Comparison of ENCODE assay signal across 20 cellular contexts in genomic region chr1:30876451-30877204, GRCh38. TPM values are rescaled to one million over a fixed set of nuclear protein-coding genes. Genes with fewer than 3 reads are reported as not detected.
DNase-seq lines count a peak whose midpoint lies in the region; ATAC-seq and TF ChIP-seq lines count a peak whose summit lies in the region.
"Had no signal": no experiment of that assay in that cellular context is flagged by ENCODE, and none has a peak within 500 bp of the region (broad histone marks: within the 10 kb centered on the region; RNA-seq: fewer than 3 reads in every experiment).

No MANE protein-coding gene starts in this region.

- TF ChIP-seq EP300 in neural cell (conservative IDR thresholded peaks at IDR 0.05; ENCODE audit: poor library complexity, severe bottlenecking) = no peak

- intact Hi-C loops in right cardiac atrium (cut with DNase I) = no loop called here
- intact Hi-C loops in heart right ventricle (cut with DNase I) = no loop called here
- intact Hi-C loops in breast epithelium (cut with DNase I; ENCODE audit: low total_unique reads) = no loop called here
- intact Hi-C loops in activated naive CD4-positive, alpha-beta T cell treated with anti-CD3 and anti-CD28 coated beads for 36 hours (cut with micrococcal nuclease) = no loop called here

- no peaks in the 10 kb centered on the region for H3K4me1 Mint-ChIP-seq in activated naive CD4-positive, alpha-beta T cell treated with anti-CD3 and anti-CD28 coated beads for 36 hours (ENCODE audit: low read depth)
- H3K4me1 Mint-ChIP-seq: activated CD8-positive, alpha-beta memory T cell treated with anti-CD3 and anti-CD28 coated beads, Interleukin-2, amount 10 ng/mL, durations not matched to agents 7 days and 5 days had no signal

- no peak for TF ChIP-seq RAD21 in neural cell (conservative IDR thresholded peaks at IDR 0.05)

- no peaks in the 10 kb centered on the region for H3K9me3 Mint-ChIP-seq in activated naive CD4-positive, alpha-beta T cell treated with anti-CD3 and anti-CD28 coated beads for 36 hours
- H3K9me3 Mint-ChIP-seq: T-helper 1 cell treated with Interleukin-12 subunit alpha and Interleukin-12 subunit beta and Interleukin-4 antibody, amounts not matched to agents 30 μg/mL and 1 μg/mL, for 36 hours had no signal

- H3K4me3 ChIP-seq in right cardiac atrium (ENCODE audit: low read length) (no peak overlapping the region), heart right ventricle (no peak overlapping the region), breast epithelium (no peak overlapping the region), neural cell (ENCODE audit: low read length) (peak overlapping the region; percentile 54)
- H3K4me3 ChIP-seq: A549 had no signal

- peaks cover 3% of the 10 kb centered on the region for H3K9me3 ChIP-seq in right cardiac atrium (ENCODE audit: control insufficient read depth, low read length)
- H3K9me3 ChIP-seq in heart right ventricle = peaks cover 0 to 22% (median 12%) of the 10 kb centered on the region in 11 donors
- H3K9me3 ChIP-seq in breast epithelium = peaks cover 12 to 14% of the 10 kb centered on the region in 2 donors
- peaks cover 14% of the 10 kb centered on the region for H3K9me3 ChIP-seq in neural cell (ENCODE audit: low read length)
- H3K9me3 ChIP-seq: A549 had no signal

- CTCF ChIA-PET in activated naive CD4-positive, alpha-beta T cell treated with anti-CD3 and anti-CD28 coated beads for 36 hours (lab: Charles Lee) = no interaction called here

- peaks cover 0 to 50% (median 23%) of the 10 kb centered on the region in 9 donors for H3K36me3 ChIP-seq in heart right ventricle
- no peaks in the 10 kb centered on the region for H3K36me3 ChIP-seq in breast epithelium
- peaks cover 21% of the 10 kb centered on the region for H3K36me3 ChIP-seq in neural cell (ENCODE audit: insufficient read depth, low read length)

- no peaks in the 10 kb centered on the region for H3K36me3 Mint-ChIP-seq in activated naive CD4-positive, alpha-beta T cell treated with anti-CD3 and anti-CD28 coated beads for 36 hours (ENCODE audit: low read depth)
- H3K36me3 Mint-ChIP-seq: activated CD8-positive, alpha-beta memory T cell treated with anti-CD3 and anti-CD28 coated beads, Interleukin-2, amount 10 ng/mL, durations not matched to agents 7 days and 5 days had no signal

- H4K20me1 ChIP-seq in neural cell (ENCODE audit: insufficient read depth) = no peaks in the 10 kb centered on the region

- DNase-seq in right cardiac atrium = peak in 2 of 3 donors; percentile 23 to 66
- no peak for DNase-seq in heart right ventricle
- DNase-seq in breast epithelium (ENCODE audit: low spot score in 2 of 2) = no peak
- DNase-seq in activated naive CD4-positive, alpha-beta T cell treated with anti-CD3 and anti-CD28 coated beads for 36 hours = no peak
- DNase-seq in DMS153 treated with DMSO at 0.1 percent for 48 hours (lab: John Stamatoyannopoulos, UW; ENCODE audit: unreplicated experiment) = no peak
- no peak for DNase-seq in activated CD8-positive, alpha-beta memory T cell treated with anti-CD3 and anti-CD28 coated beads, Interleukin-2, amount 50 U/mL, for 4 hours
- DNase-seq: activated B cell treated with CpG ODN at 0.5 μM for 24 hours; activated CD8-positive, alpha-beta memory T cell treated with anti-CD3 and anti-CD28 coated beads, Interleukin-2, amount 10 ng/mL, durations not matched to agents 7 days and 5 days; effector CD8-positive, alpha-beta T cell; KG1; NCI-H1417; NCI-H226; NK-92 treated with Interleukin-12 subunit alpha and Interleukin-12 subunit beta, amount 100 ng/mL, for 24 hours; stimulated activated CD4-positive, alpha-beta T cell treated with anti-CD3 and anti-CD28 coated beads, Interleukin-1b, Interleukin-23, amount 100 ng/mL, for 48 hours had no signal

- no peak overlapping the region for H3K27ac Mint-ChIP-seq in activated naive CD4-positive, alpha-beta T cell treated with anti-CD3 and anti-CD28 coated beads for 36 hours
- H3K27ac Mint-ChIP-seq: activated B cell treated with CpG ODN at 0.5 μM for 24 hours; activated CD8-positive, alpha-beta memory T cell treated with anti-CD3 and anti-CD28 coated beads, Interleukin-2, amount 10 ng/mL, durations not matched to agents 7 days and 5 days; T-helper 1 cell treated with Interleukin-12 subunit alpha and Interleukin-12 subunit beta and Interleukin-4 antibody, amounts not matched to agents 30 μg/mL and 1 μg/mL, for 36 hours had no signal

- no peak overlapping the region for H2AFZ ChIP-seq in neural cell (ENCODE audit: low read depth, low read length)

- H3K27me3 ChIP-seq in right cardiac atrium (ENCODE audit: control insufficient read depth, insufficient read depth) (no peaks in the 10 kb centered on the region), heart right ventricle (no peaks in the 10 kb centered on the region), breast epithelium (no peaks in the 10 kb centered on the region), neural cell (ENCODE audit: insufficient read depth, low read depth, low read length) (no peaks in the 10 kb centered on the region)

- peaks cover 10% of the 10 kb centered on the region for H3K27me3 Mint-ChIP-seq in activated naive CD4-positive, alpha-beta T cell treated with anti-CD3 and anti-CD28 coated beads for 36 hours (ENCODE audit: low read depth)
- H3K27me3 Mint-ChIP-seq: brain had no signal

- TF ChIP-seq CTCF in heart right ventricle (IDR thresholded peaks at IDR 0.05) (peak in 1 of 9 donors; percentile 5), breast epithelium (IDR thresholded peaks at IDR 0.05) (peak in 1 of 3 donors; percentile 10), neural cell (IDR thresholded peaks at IDR 0.05; ENCODE audit: poor library complexity, severe bottlenecking) (no peak)

- no peak for TF ChIP-seq POLR2A in breast epithelium (IDR thresholded peaks at IDR 0.05)

- no peak overlapping the region for H3K27ac ChIP-seq in right cardiac atrium (ENCODE audit: low read length)
- peak overlapping the region in 4 of 10 donors; percentile 19 to 58 (median 54) for H3K27ac ChIP-seq in heart right ventricle
- H3K27ac ChIP-seq in breast epithelium = peak overlapping the region; percentile 56 to 83
- H3K27ac ChIP-seq in neural cell (ENCODE audit: low read length) = peak overlapping the region; percentile 44
- H3K27ac ChIP-seq: A549, HL-60 had no signal

- H3K4me3 Mint-ChIP-seq in activated naive CD4-positive, alpha-beta T cell treated with anti-CD3 and anti-CD28 coated beads for 36 hours = no peak overlapping the region
- H3K4me3 Mint-ChIP-seq: activated B cell treated with CpG ODN at 0.5 μM for 24 hours; activated CD8-positive, alpha-beta memory T cell treated with anti-CD3 and anti-CD28 coated beads, Interleukin-2, amount 10 ng/mL, durations not matched to agents 7 days and 5 days; brain; T-helper 1 cell treated with Interleukin-12 subunit alpha and Interleukin-12 subunit beta and Interleukin-4 antibody, amounts not matched to agents 30 μg/mL and 1 μg/mL, for 36 hours had no signal

- H3K9ac ChIP-seq in neural cell (ENCODE audit: low read length) = peak overlapping the region; percentile 26

- ATAC-seq in right cardiac atrium = no peak
- ATAC-seq in heart right ventricle = no peak
- no peak for ATAC-seq in HG03439 (IDR thresholded peaks at IDR 0.05; ENCODE audit: unreplicated experiment)
- ATAC-seq: activated CD8-positive, alpha-beta memory T cell treated with anti-CD3 and anti-CD28 coated beads, Interleukin-2, amount 10 ng/mL, durations not matched to agents 7 days and 5 days had no signal

- H3K9me2 ChIP-seq in neural cell (ENCODE audit: insufficient read depth, low read length) = no peaks in the 10 kb centered on the region

- H3K79me2 ChIP-seq in neural cell (replicated peaks; ENCODE audit: insufficient read depth, low read length) = peaks cover 61% of the 10 kb centered on the region

- WGBS in right cardiac atrium = 94% methylated on average over 25 of the region's 25 CpGs
- 97% methylated on average over 25 of the region's 25 CpGs for WGBS in heart right ventricle, 2 donors

- peaks cover 3% of the 10 kb centered on the region for H3K4me1 ChIP-seq in right cardiac atrium (ENCODE audit: control insufficient read depth, insufficient read depth, low read length)
- peaks cover 7 to 31% (median 26%) of the 10 kb centered on the region in 9 donors for H3K4me1 ChIP-seq in heart right ventricle
- H3K4me1 ChIP-seq in breast epithelium = peaks cover 7 to 8% of the 10 kb centered on the region in 2 donors
- H3K4me1 ChIP-seq: A549 had no signal

- H3F3A ChIP-seq in neural cell (ENCODE audit: insufficient read depth, low read length, poor library complexity, severe bottlenecking) = no peaks in the 10 kb centered on the region

- H3K4me2 ChIP-seq in neural cell (ENCODE audit: low read length) = no peak overlapping the region
- H3K4me2 ChIP-seq: A549 had no signal

TF ChIP-seq in neural cell, 6 proteins besides CTCF, POLR2A, EP300 and RAD21 (continues in another document):
- TF ChIP-seq EZH2 (IDR thresholded peaks at IDR 0.05; ENCODE audit: borderline replicate concordance, insufficient read depth, low read length, poor library complexity, severe bottlenecking) = no peak

RNA-seq across cellular contexts. Expression of gene SDC3, which starts 31.9 kb away (rescaled TPM):
- 10 to 100 TPM; 33.2 to 39.5 (median 38.5) TPM for total RNA-seq in right cardiac atrium
- polyA plus RNA-seq in right cardiac atrium = 40.9 TPM
- 10 to 100 TPM; 17.9 to 57.7 (median 22.1) TPM for total RNA-seq in heart right ventricle
- 10 to 100 TPM; 13.1 to 22.2 TPM for polyA plus RNA-seq in heart right ventricle
- total RNA-seq in breast epithelium = 10 to 100 TPM; 16.5 to 37.8 (median 26.2) TPM
- polyA plus RNA-seq in neural cell = 55.2 and 79.5 TPM in 2 replicates
- polyA minus RNA-seq in neural cell = 142 and 179 TPM in 2 replicates
- under 1 TPM; 0.19 to 0.49 TPM for total RNA-seq in activated naive CD4-positive, alpha-beta T cell treated with anti-CD3 and anti-CD28 coated beads for 36 hours
- total RNA-seq: activated CD8-positive, alpha-beta memory T cell treated with anti-CD3 and anti-CD28 coated beads, Interleukin-2, amount 10 ng/mL, durations not matched to agents 7 days and 5 days had no signal

Comparison
In these comparisons a context has a peak if more than half of its experiments do, and no peak if none do; other contexts are left out.
1. DNase-seq: peak in right cardiac atrium (2 of 3); none in heart right ventricle (0 of 2), breast epithelium (0 of 2), activated naive CD4-positive, alpha-beta T cell treated with anti-CD3 and anti-CD28 coated beads for 36 hours (single experiment), DMS153 treated with DMSO at 0.1 percent for 48 hours (single experiment) and activated CD8-positive, alpha-beta memory T cell treated with anti-CD3 and anti-CD28 coated beads, Interleukin-2, amount 50 U/mL, for 4 hours (single experiment).
2. RNA of gene SDC3, which starts 31.9 kb away (total RNA-seq): 33.2 to 39.5 TPM in right cardiac atrium, 16.5 to 37.8 TPM in breast epithelium and 17.9 to 57.7 TPM in heart right ventricle; 0.19 to 0.49 TPM in activated naive CD4-positive, alpha-beta T cell treated with anti-CD3 and anti-CD28 coated beads for 36 hours; every median in the first group is over 10 times any median in the second.